ENCODE assay signal across 8 cellular contexts in the genomic region with DNA sequence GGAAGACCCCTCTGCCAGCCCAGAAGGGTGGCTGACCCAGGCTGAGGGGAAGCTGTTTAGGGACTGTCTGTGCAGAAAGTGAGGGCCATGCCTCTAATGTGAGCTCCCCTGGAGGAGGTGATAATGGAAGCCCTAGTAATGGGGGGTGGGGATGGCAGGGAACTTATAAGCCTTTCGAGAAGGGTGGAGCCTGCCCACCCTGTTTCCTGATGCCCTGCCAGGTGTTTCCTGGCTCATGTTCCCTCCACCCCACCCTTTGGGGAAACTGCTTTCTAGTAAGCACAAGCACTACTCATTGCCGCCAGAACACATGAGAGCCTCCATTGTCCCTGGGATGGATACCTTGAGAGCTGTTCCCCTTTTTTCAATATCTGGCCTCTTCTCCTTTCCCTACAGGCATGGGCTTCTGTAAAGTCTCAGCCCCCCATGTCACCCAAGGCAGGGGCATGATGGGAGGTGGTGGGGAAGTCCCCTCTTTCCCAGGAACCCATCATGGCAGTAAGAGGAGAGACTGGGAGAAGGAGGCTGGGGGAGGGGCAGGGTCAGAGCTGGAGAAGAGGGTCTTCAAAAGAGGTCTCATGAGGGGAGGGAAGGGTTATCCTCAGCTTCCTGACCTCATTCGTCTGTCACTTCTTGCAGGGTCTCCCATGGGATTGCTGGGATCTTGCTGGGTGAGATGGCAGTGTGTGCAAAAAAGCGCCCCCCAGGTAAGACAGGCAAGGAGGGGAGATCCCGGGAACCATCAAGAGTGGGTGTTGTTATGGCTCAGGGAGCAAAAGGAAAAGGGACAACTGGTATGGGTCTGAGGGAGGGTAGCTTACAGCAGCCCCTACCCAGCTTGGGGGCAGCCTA. TPM values are rescaled to one million over a fixed set of nuclear protein-coding genes. Genes with fewer than 3 reads are reported as not detected.
DNase-seq lines count a peak whose midpoint lies in the region; ATAC-seq and TF ChIP-seq lines count a peak whose summit lies in the region.

No MANE protein-coding gene starts in this region.

- BruUV-seq in OCI-LY7 (replicated peaks; lab: Mats Ljungman, UMichigan) = no TSS peak

- no peak for TF ChIP-seq POLR2A in ovary (IDR thresholded peaks at IDR 0.05)

- DNase-seq in activated CD8-positive, alpha-beta memory T cell treated with anti-CD3 and anti-CD28 coated beads, Interleukin-2, amount 50 U/mL, for 48 hours = peak; percentile 55
- no peak for DNase-seq in activated CD8-positive, alpha-beta memory T cell treated with anti-CD3 and anti-CD28 coated beads for 24 hours
- DNase-seq in OCI-LY7 (ENCODE audit: low spot score) = peak; percentile 57
- DNase-seq in effector memory CD8-positive, alpha-beta T cell = no peak
- peak in 3 of 5 donors; percentile 49 to 57 (median 52) for DNase-seq in ovary

- no peaks in the 10 kb centered on the region for H3K9me2 ChIP-seq in OCI-LY7 (ENCODE audit: insufficient read depth, low read length)

- peaks cover 12% of the 10 kb centered on the region; the same call in 1 of the 2 replicates for H3K36me3 ChIP-seq in OCI-LY7 (ENCODE audit: insufficient read depth, low read length)
- no peaks in the 10 kb centered on the region for H3K36me3 ChIP-seq in ovary

- no peak overlapping the region for H3K27ac ChIP-seq in OCI-LY7 (ENCODE audit: low read depth, low read length, poor library complexity, severe bottlenecking)
- peak overlapping the region; percentile 94 for H3K27ac ChIP-seq in ovary

- no peak overlapping the region for H3K4me3 ChIP-seq in OCI-LY7 (ENCODE audit: low read depth, low read length, poor library complexity, severe bottlenecking)
- peak overlapping the region; percentile 32 for H3K4me3 ChIP-seq in ovary

- H3K27me3 ChIP-seq in ovary = no peaks in the 10 kb centered on the region

- no peaks in the 10 kb centered on the region for H3K9me3 Mint-ChIP-seq in effector memory CD8-positive, alpha-beta T cell

- H3K27me3 Mint-ChIP-seq in effector memory CD8-positive, alpha-beta T cell = no peaks in the 10 kb centered on the region

- POLR2A ChIA-PET in OCI-LY7 (lab: Charles Lee) = interaction anchor here (1.7 kb wide), 1 partner anchor 8 kb away, joined by 6 read pairs; no protein-coding TSS in a partner anchor

- TF ChIP-seq EP300 in ovary (IDR thresholded peaks at IDR 0.05) = no peak

- 43 to 48% (median 47%) methylated on average over 5 of the region's 5 CpGs for WGBS in ovary, 3 donors

- peaks cover 44 to 49% of the 10 kb centered on the region in 2 donors for H3K4me1 Mint-ChIP-seq in effector memory CD8-positive, alpha-beta T cell (ENCODE audit: low read depth in 2 of 2)

- peak overlapping the region; percentile 19; the same call in 1 of the 2 replicates for H3K4me2 ChIP-seq in OCI-LY7 (ENCODE audit: low read length)

- H2AFZ ChIP-seq in OCI-LY7 (ENCODE audit: low read length) = no peak overlapping the region

- H3K4me1 ChIP-seq in OCI-LY7 (ENCODE audit: insufficient read depth, low read length, poor library complexity, severe bottlenecking) (peaks cover 31% of the 10 kb centered on the region), ovary (ENCODE audit: insufficient read depth) (peaks cover 17% of the 10 kb centered on the region)

- H3K9me3 ChIP-seq in OCI-LY7 (ENCODE audit: low read length) = no peaks in the 10 kb centered on the region
- no peaks in the 10 kb centered on the region for H3K9me3 ChIP-seq in ovary

- TF ChIP-seq CTCF in OCI-LY7 (conservative IDR thresholded peaks at IDR 0.05; ENCODE audit: low read length) (no peak), ovary (IDR thresholded peaks at IDR 0.05) (no peak)

- peaks cover 24% of the 10 kb centered on the region for H3K36me3 Mint-ChIP-seq in effector memory CD8-positive, alpha-beta T cell (ENCODE audit: insufficient read depth)

- intact Hi-C loops in OCI-LY7 (cut with micrococcal nuclease; ENCODE audit: unreplicated experiment) (loop anchor here (10.0 kb wide), 1 partner anchor 217 kb away; no protein-coding TSS in a partner anchor), ovary (cut with DNase I) (loop anchor here in 1 of 4 donors (5.0 kb wide), 1 partner anchor 80 kb away; a partner anchor contains a TSS)

- H3K4me3 Mint-ChIP-seq in effector memory CD8-positive, alpha-beta T cell = peak overlapping the region; percentile 90 to 92

- H3K27ac Mint-ChIP-seq in effector memory CD8-positive, alpha-beta T cell = peak overlapping the region; percentile 87 to 90

- no peaks in the 10 kb centered on the region for H3K79me2 ChIP-seq in OCI-LY7 (ENCODE audit: insufficient read depth, low read depth, low read length)

- ATAC-seq in effector memory CD8-positive, alpha-beta T cell (replicated peaks) = no peak
- no peak for ATAC-seq in GM18907 (IDR thresholded peaks at IDR 0.05; ENCODE audit: unreplicated experiment)
- no peak for ATAC-seq in HG02571 (IDR thresholded peaks at IDR 0.05; ENCODE audit: unreplicated experiment)
- no peak for ATAC-seq in HG02798 (IDR thresholded peaks at IDR 0.05; ENCODE audit: poor library complexity, unreplicated experiment)

- CTCF ChIA-PET in OCI-LY7 (lab: Charles Lee; ENCODE audit: unreplicated experiment) = no interaction called here

- H4K20me1 ChIP-seq in OCI-LY7 (ENCODE audit: insufficient read depth, low read length) = no peaks in the 10 kb centered on the region

RNA-seq across cellular contexts. Expression of a gene that starts 2.4 kb away (rescaled TPM):
- total RNA-seq in OCI-LY7 (2014; rRNA removed; shearing (Covaris generic)) = 20.3 and 28.8 TPM in 2 replicates
- total RNA-seq in OCI-LY7 (2022) (10.2 and 11.5 TPM in 2 replicates), ovary (100 to 1,000 TPM in 1 of 7 donors, 10 to 100 TPM in 6; 59.7 to 112 (median 83.7) TPM)
- polyA plus RNA-seq in ovary = 10 to 100 TPM; 53.0 to 54.7 TPM

RNA-seq across cellular contexts. Expression of a gene that starts 6.8 kb away (rescaled TPM):
- not detected in 2 replicates for total RNA-seq in OCI-LY7 (2014; rRNA removed; shearing (Covaris generic))
- total RNA-seq in OCI-LY7 (2022) (not detected in 2 replicates), ovary (1 to 10 TPM in 1 of 7 donors, under 1 TPM in 1, not detected in 5; 0.23 to 1.0 TPM)
- polyA plus RNA-seq in ovary = under 1 TPM in 1 of 2 donors, not detected in 1; 0.13 TPM

RNA-seq across cellular contexts. Expression of a gene that starts 55.3 kb away (rescaled TPM):
- total RNA-seq in OCI-LY7 (2014; rRNA removed; shearing (Covaris generic)) = 196 and 208 TPM in 2 replicates
- total RNA-seq in OCI-LY7 (2022) (170 and 174 TPM in 2 replicates), ovary (100 to 1,000 TPM in 2 of 7 donors, 10 to 100 TPM in 5; 67.2 to 134 (median 81.3) TPM)
- polyA plus RNA-seq in ovary = 100 to 1,000 TPM in 1 of 2 donors, 10 to 100 TPM in 1; 90.1 to 198 TPM

Comparison
In these comparisons a context has a peak if more than half of its experiments do, and no peak if none do; other contexts are left out.
1. DNase-seq: peak in activated CD8-positive, alpha-beta memory T cell treated with anti-CD3 and anti-CD28 coated beads, Interleukin-2, amount 50 U/mL, for 48 hours (single experiment), OCI-LY7 (single experiment) and ovary (3 of 5); none in activated CD8-positive, alpha-beta memory T cell treated with anti-CD3 and anti-CD28 coated beads for 24 hours (single experiment) and effector memory CD8-positive, alpha-beta T cell (0 of 3).